In the genomic region with DNA sequence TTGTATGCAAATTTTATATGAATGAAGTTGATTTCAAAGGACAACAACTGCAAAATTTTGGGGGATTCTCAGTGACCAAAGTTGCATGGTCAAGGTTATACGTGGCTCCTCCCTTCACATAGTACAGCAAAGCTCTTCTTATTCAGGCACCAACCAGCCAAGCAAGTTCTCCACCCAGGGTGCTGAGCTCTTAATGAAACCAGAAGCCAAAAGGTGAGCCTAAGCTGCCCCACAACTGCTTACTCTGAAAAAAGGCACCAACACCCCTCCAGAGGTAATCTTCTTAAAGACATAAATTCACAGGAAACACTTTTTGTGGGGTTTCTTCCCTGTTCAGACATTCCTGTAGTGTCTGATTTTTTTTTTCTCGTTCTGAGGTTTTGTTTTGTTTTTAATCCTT, we compare ENCODE assay signal across 25 cellular contexts.
DNase-seq lines count a peak whose midpoint lies in the region; FAIRE-seq and TF ChIP-seq lines count a peak whose summit lies in the region.
"Had no signal": no experiment of that assay in that cellular context is flagged by ENCODE, and none has a peak within 500 bp of the region (broad histone marks: within the 10 kb centered on the region; RNA-seq: fewer than 3 reads in every experiment).

No MANE protein-coding gene starts in this region.

- H3K27me3 ChIP-seq in H1 (replicated peaks in 1 of 4; ENCODE audit: control insufficient read depth in 3 of 4, extremely low read depth in 1 of 4, insufficient read depth in 3 of 4, low read length in 3 of 4) (no peaks in the 10 kb centered on the region), hepatocyte (no peaks in the 10 kb centered on the region)

- H3K14ac ChIP-seq in H1 (ENCODE audit: insufficient read length), result no peak overlapping the region

- CTCF ChIA-PET in H1 (lab: Charles Lee; ENCODE audit: partially characterized antibody), result interaction anchor here (0.7 to 1.7 kb wide), 4 partner anchors 17 to 82 kb away, joined by 3 to 5 read pairs (median 3); no protein-coding TSS in a partner anchor

- peak overlapping the region in 1 of 4 experiments; percentile 28; a peak in 1 of 8 replicates for H3K4me3 ChIP-seq in H1 (ENCODE audit: extremely low read depth in 1 of 4, insufficient read depth in 2 of 4, low read depth in 3 of 4, low read length in 4 of 4)
- no peak overlapping the region for H3K4me3 ChIP-seq in hepatocyte
- H3K4me3 ChIP-seq: A549, K562 had no signal

- no peak overlapping the region for H2BK5ac ChIP-seq in H1 (ENCODE audit: low read depth, low read length)

- no peaks in the 10 kb centered on the region for H3K23me2 ChIP-seq in H1 (ENCODE audit: low read depth, low read length)

- no peaks in the 10 kb centered on the region for H3K9me2 ChIP-seq in hepatocyte (replicated peaks; ENCODE audit: insufficient read depth)

- H3K27ac ChIP-seq in H1 (ENCODE audit: low read depth, low read length) (no peak overlapping the region), hepatocyte (no peak overlapping the region)
- H3K27ac ChIP-seq: A549 had no signal

- no peaks in the 10 kb centered on the region for H3K9me3 ChIP-seq in H1 (ENCODE audit: insufficient read depth in 2 of 2, low read depth in 1 of 2, low read length in 1 of 2)
- no peaks in the 10 kb centered on the region for H3K9me3 ChIP-seq in hepatocyte (ENCODE audit: low read depth)
- H3K9me3 ChIP-seq: A549, Caco-2 had no signal

- H3K23ac ChIP-seq in H1 (ENCODE audit: insufficient read length), result no peak overlapping the region

- no peaks in the 10 kb centered on the region for H3K79me1 ChIP-seq in H1 (ENCODE audit: low read depth, low read length)

- H3K36me3 Mint-ChIP-seq in type B pancreatic cell, result no peaks in the 10 kb centered on the region
- H3K36me3 Mint-ChIP-seq: CD4-positive, alpha-beta memory T cell had no signal

- peak; percentile 79 for FAIRE-seq in H1 (lab: Jason Lieb, UNC)
- FAIRE-seq: A549, GM19239, K562 had no signal

- H4K5ac ChIP-seq in H1 (ENCODE audit: insufficient read length, low read depth, low read length), result no peak overlapping the region

- H3K4me2 ChIP-seq in H1 (ENCODE audit: insufficient read depth in 1 of 2, low read depth in 2 of 2, low read length in 2 of 2), result peak overlapping the region in 1 of 2 experiments; percentile 22; a peak in 1 of 4 replicates
- H3K4me2 ChIP-seq in hepatocyte, result no peak overlapping the region
- H3K4me2 ChIP-seq: A549 had no signal

- 48% methylated on average over 2 of the region's 2 CpGs; no CpG with 5 or more reads in 1 of the 2 experiments for whole genome bisulfite sequencing in H1 (ENCODE audit: extremely low coverage in 1 of 2, insufficient coverage in 1 of 2, insufficient read length in 1 of 2, insufficient replicate concordance in 2 of 2, low coverage in 1 of 2, low lambda C conversion rate in 2 of 2, missing lambda C conversion rate in 1 of 2), 2 experiments
- WGBS in hepatocyte (ENCODE audit: low lambda C conversion rate, missing lambda C conversion rate), result 63% methylated on average over 2 of the region's 2 CpGs

- H3K27me3 Mint-ChIP-seq in type B pancreatic cell, result no peaks in the 10 kb centered on the region
- H3K27me3 Mint-ChIP-seq: CD4-positive, alpha-beta memory T cell had no signal

- H2BK12ac ChIP-seq in H1 (ENCODE audit: low read depth, low read length), result no peak overlapping the region

- TF ChIP-seq CTCF in H1 (IDR thresholded peaks at IDR 0.05; ENCODE audit: control extremely low read depth in 1 of 3, insufficient read depth in 1 of 3, low read depth in 1 of 3, low read length in 3 of 3) (no peak), type B pancreatic cell (conservative IDR thresholded peaks at IDR 0.05) (no peak), hepatocyte (IDR thresholded peaks at IDR 0.05; ENCODE audit: poor library complexity) (no peak)

- no peak for TF ChIP-seq RAD21 in H1 (IDR thresholded peaks at IDR 0.05 in 1 of 2, conservative IDR thresholded peaks at IDR 0.05 in 1 of 2; ENCODE audit: low read depth in 2 of 2, low read length in 2 of 2)

- H2BK120ac ChIP-seq in H1 (replicated peaks; ENCODE audit: low read depth, low read length), result no peak overlapping the region

- H3K36me3 ChIP-seq in H1 (ENCODE audit: control insufficient read depth in 2 of 4, insufficient read depth in 4 of 4, low read length in 3 of 4), result no peaks in the 10 kb centered on the region
- H3K36me3 ChIP-seq in hepatocyte (replicated peaks; ENCODE audit: insufficient read depth, low read depth), result no peaks in the 10 kb centered on the region

- peak overlapping the region; percentile 52 for H3K4me3 Mint-ChIP-seq in type B pancreatic cell
- H3K4me3 Mint-ChIP-seq: CD4-positive, alpha-beta memory T cell had no signal

- peak overlapping the region; percentile 79 for H3K27ac Mint-ChIP-seq in type B pancreatic cell
- H3K27ac Mint-ChIP-seq: CD4-positive, alpha-beta memory T cell had no signal

- no peak for TF ChIP-seq EP300 in H1 (IDR thresholded peaks at IDR 0.05; ENCODE audit: borderline replicate concordance in 1 of 2, low read depth in 2 of 2, low read length in 2 of 2)

- H3K18ac ChIP-seq in H1 (ENCODE audit: extremely low read depth, low read length), result no peak overlapping the region

- H4K8ac ChIP-seq in H1 (ENCODE audit: extremely low read depth, insufficient read depth, low read length), result no peak overlapping the region

- no peaks in the 10 kb centered on the region for H3K9me3 Mint-ChIP-seq in type B pancreatic cell

- H2BK20ac ChIP-seq in H1 (ENCODE audit: low read length), result no peak overlapping the region

- H4K20me1 ChIP-seq in H1 (replicated peaks in 1 of 2; ENCODE audit: control insufficient read depth in 1 of 2, insufficient read depth in 2 of 2, low read length in 2 of 2), result no peaks in the 10 kb centered on the region
- H4K20me1 ChIP-seq in hepatocyte (ENCODE audit: insufficient read depth, poor library complexity, severe bottlenecking), result no peaks in the 10 kb centered on the region

- H2AFZ ChIP-seq in H1 (ENCODE audit: low read length), result no peak overlapping the region
- H2AFZ ChIP-seq in hepatocyte, result no peak overlapping the region

- DNase-seq in ELF-1 (ENCODE audit: low read depth, low spot score), result peak; percentile 17
- DNase-seq in H1 (ENCODE audit: low read depth in 1 of 2, low spot score in 2 of 2), result no peak
- peak; percentile 3 for DNase-seq in iPS DF 19.7 (ENCODE audit: low read depth, low spot score)
- no peak for DNase-seq in type B pancreatic cell (ENCODE audit: extremely low spot score, unreplicated experiment)
- DNase-seq in NCI-H345 treated with DMSO at 0.1 percent for 48 hours (lab: John Stamatoyannopoulos, UW; ENCODE audit: unreplicated experiment), result no peak
- DNase-seq in NCI-H526 (lab: John Stamatoyannopoulos, UW), result no peak
- no peak for DNase-seq in hepatocyte (ENCODE audit: low spot score)
- DNase-seq: C1 segment of cervical spinal cord; Caco-2; CD4-positive, alpha-beta memory T cell; DMS 273 treated with DMSO at 0.1 percent for 48 hours; DMS79 treated with DMSO at 0.1 percent for 48 hours; Kasumi-1; MV-4-11; NCI-H1105; NCI-H1436 treated with DMSO at 0.1 percent for 48 hours; NCI-H187 treated with DMSO at 0.1 percent for 48 hours; NCI-H2171 treated with DMSO at 0.1 percent for 48 hours; NCI-H446; NCI-H524 treated with DMSO at 0.1 percent for 48 hours; RPMI8226; SHP77 had no signal

- peaks cover under 1% of the 10 kb centered on the region for H3K4me1 Mint-ChIP-seq in type B pancreatic cell (ENCODE audit: unreplicated experiment)
- H3K4me1 Mint-ChIP-seq: CD4-positive, alpha-beta memory T cell had no signal

- H2AK5ac ChIP-seq in H1 (ENCODE audit: low read depth, low read length), result no peak overlapping the region

- H3K79me2 ChIP-seq in H1 (ENCODE audit: control insufficient read depth in 1 of 2, insufficient read depth in 2 of 2, low read length in 2 of 2), result no peaks in the 10 kb centered on the region
- no peaks in the 10 kb centered on the region for H3K79me2 ChIP-seq in hepatocyte

- H3K9ac ChIP-seq in H1 (replicated peaks in 1 of 4; ENCODE audit: extremely low read depth in 1 of 4, low read depth in 3 of 4, low read length in 3 of 4), result no peak overlapping the region

- no peak overlapping the region for H3K4ac ChIP-seq in H1 (replicated peaks; ENCODE audit: insufficient read length, low read depth, low read length)

- TF ChIP-seq POLR2A in H1 (IDR thresholded peaks at IDR 0.05; ENCODE audit: control extremely low read depth in 1 of 2, low read depth in 2 of 2, low read length in 2 of 2), result no peak

- no peaks in the 10 kb centered on the region; a peak in 2 of 7 replicates for H3K4me1 ChIP-seq in H1 (replicated peaks in 1 of 4; ENCODE audit: control insufficient read depth in 3 of 4, insufficient read depth in 4 of 4, low read length in 3 of 4)
- peaks cover 5% of the 10 kb centered on the region for H3K4me1 ChIP-seq in hepatocyte (ENCODE audit: insufficient read depth)
- H3K4me1 ChIP-seq: A549, Caco-2 had no signal

- H2BK15ac ChIP-seq in H1 (ENCODE audit: low read length), result no peak overlapping the region

- H4K91ac ChIP-seq in H1 (replicated peaks; ENCODE audit: insufficient read length, low read length), result no peak overlapping the region

- no peak overlapping the region for H3K56ac ChIP-seq in H1 (replicated peaks; ENCODE audit: insufficient read length, low read depth, low read length)

- POLR2A ChIA-PET in H1 (lab: Charles Lee; ENCODE audit: partially characterized antibody), result interaction anchor here (0.7 kb wide), 1 partner anchor 10 kb away, joined by 4 read pairs; no protein-coding TSS in a partner anchor

TF ChIP-seq in H1, 55 proteins besides CTCF, POLR2A, EP300 and RAD21:
- TF ChIP-seq RBBP5 (IDR thresholded peaks at IDR 0.05; ENCODE audit: borderline replicate concordance, low read depth, low read length) (no peak), RFX5 (IDR thresholded peaks at IDR 0.05; ENCODE audit: borderline replicate concordance, low read depth, low read length) (peak; percentile 72; the same call in 1 of the 2 replicates)

Comparison
In these comparisons a context has a peak if more than half of its experiments do, and no peak if none do; other contexts are left out.
1. DNase-seq: peak in ELF-1 (single experiment) and iPS DF 19.7 (single experiment); none in H1 (0 of 2), type B pancreatic cell (single experiment), NCI-H345 treated with DMSO at 0.1 percent for 48 hours (single experiment), NCI-H526 (0 of 2) and hepatocyte (single experiment).